Comparison of ENCODE assay signal across 8 cellular contexts in the genomic region with DNA sequence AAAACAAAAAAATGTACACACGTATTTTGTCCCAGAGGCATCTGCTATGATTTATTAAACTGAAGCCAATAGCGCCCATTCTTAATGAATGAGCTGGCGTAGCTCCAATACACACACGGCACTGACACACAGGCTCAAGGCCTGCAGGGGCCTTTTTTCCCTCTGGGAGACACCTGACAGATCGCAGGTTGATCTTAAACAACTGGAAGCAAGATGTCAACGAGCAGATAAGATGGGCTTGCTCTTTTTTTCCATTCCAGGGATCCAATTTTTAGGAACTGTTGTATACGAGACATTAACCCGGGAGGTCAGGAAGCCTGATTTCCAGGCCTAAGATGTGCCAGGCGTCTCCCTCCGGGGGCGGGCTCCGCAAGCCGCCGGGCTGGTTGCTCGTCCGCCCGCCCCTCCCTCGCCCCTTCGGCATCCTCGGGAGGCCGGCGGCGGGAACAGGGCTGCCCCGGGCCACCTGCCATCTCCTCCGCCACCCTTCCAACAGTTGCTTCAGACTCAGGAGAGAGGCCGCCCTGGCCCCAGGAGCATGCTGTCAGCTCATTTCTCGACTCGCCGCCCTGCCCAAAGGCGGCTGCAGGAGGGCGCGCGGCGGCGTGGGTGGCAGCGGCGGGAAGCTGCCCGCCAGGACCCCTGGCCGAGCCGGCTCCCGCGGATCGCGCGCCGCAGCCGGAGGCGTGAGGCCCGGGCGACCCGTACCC. TPM values are rescaled to one million over a fixed set of nuclear protein-coding genes. Genes with fewer than 3 reads are reported as not detected.
DNase-seq lines count a peak whose midpoint lies in the region; ATAC-seq and TF ChIP-seq lines count a peak whose summit lies in the region.

No MANE protein-coding gene starts in this region.

- CTCF ChIA-PET in PC-9 (lab: Charles Lee), result no interaction called here

- no peak for TF ChIP-seq CTCF in PC-9 (conservative IDR thresholded peaks at IDR 0.05)
- TF ChIP-seq CTCF in heart right ventricle (IDR thresholded peaks at IDR 0.05), result no peak

- H3K4me3 ChIP-seq in CD4-positive, CD25-positive, alpha-beta regulatory T cell (ENCODE audit: low read depth, low read length), result peak overlapping the region; percentile 91
- peak overlapping the region; percentile 86 for H3K4me3 ChIP-seq in PC-9
- H3K4me3 ChIP-seq in heart right ventricle, result peak overlapping the region; percentile 65 to 98 (median 80)

- no peaks in the 10 kb centered on the region for H3K27me3 ChIP-seq in CD4-positive, CD25-positive, alpha-beta regulatory T cell (ENCODE audit: control insufficient read depth, insufficient read depth, low read length)
- H3K27me3 ChIP-seq in PC-9 (ENCODE audit: insufficient read depth, low read depth) (no peaks in the 10 kb centered on the region), heart right ventricle (no peaks in the 10 kb centered on the region)

- ATAC-seq in CD4-positive, CD25-positive, alpha-beta regulatory T cell (ENCODE audit: low read depth in 2 of 2), result no peak
- peak; percentile 20 for ATAC-seq in GM19455 (IDR thresholded peaks at IDR 0.05; ENCODE audit: unreplicated experiment)
- peak; percentile 0 for ATAC-seq in HG03565 (IDR thresholded peaks at IDR 0.05; ENCODE audit: unreplicated experiment)
- ATAC-seq in heart right ventricle, result peak in 2 of 8 donors; percentile 0 to 13

- no peaks in the 10 kb centered on the region for H3K9me3 Mint-ChIP-seq in CD4-positive, CD25-positive, alpha-beta regulatory T cell

- no peaks in the 10 kb centered on the region for H3K9me3 ChIP-seq in CD4-positive, CD25-positive, alpha-beta regulatory T cell (ENCODE audit: control insufficient read depth in 2 of 2, low read length in 2 of 2)
- H3K9me3 ChIP-seq in PC-9 (ENCODE audit: insufficient read depth, low read depth) (no peaks in the 10 kb centered on the region), heart right ventricle (no peaks in the 10 kb centered on the region)

- peak overlapping the region; percentile 93 to 98 (median 94) for H3K27ac Mint-ChIP-seq in CD4-positive, CD25-positive, alpha-beta regulatory T cell

- H3K27me3 Mint-ChIP-seq in CD4-positive, CD25-positive, alpha-beta regulatory T cell, result no peaks in the 10 kb centered on the region

- H3K36me3 Mint-ChIP-seq in CD4-positive, CD25-positive, alpha-beta regulatory T cell, result peaks cover 5% of the 10 kb centered on the region

- DNase-seq in CD4-positive, CD25-positive, alpha-beta regulatory T cell, result peak in 2 of 3 donors; percentile 15 to 27
- DNase-seq in PC-9, result peak; percentile 35 to 37
- peak; percentile 37 for DNase-seq in activated naive CD4-positive, alpha-beta T cell treated with Interleukin-2 at 50 U/mL for 16 hours
- DNase-seq in heart right ventricle, result peak; percentile 34 to 38
- DNase-seq in posterior vena cava (ENCODE audit: low spot score), result peak; percentile 84
- DNase-seq in globus pallidus (ENCODE audit: low spot score), result no peak

- H3K36me3 ChIP-seq in CD4-positive, CD25-positive, alpha-beta regulatory T cell (ENCODE audit: control insufficient read depth, insufficient read depth, low read length), result peaks cover 18% of the 10 kb centered on the region
- H3K36me3 ChIP-seq in PC-9 (ENCODE audit: low read depth), result no peaks in the 10 kb centered on the region; the same call in 1 of the 2 replicates
- peaks cover 0 to 31% (median 0%) of the 10 kb centered on the region in 9 donors for H3K36me3 ChIP-seq in heart right ventricle

- BruUV-seq in PC-9 (replicated peaks; lab: Mats Ljungman, UMichigan), result no TSS peak

- peak overlapping the region; percentile 89 to 97 (median 95) for H3K4me3 Mint-ChIP-seq in CD4-positive, CD25-positive, alpha-beta regulatory T cell

- 2 to 4% methylated on average over 35 to 51 of the region's 51 CpGs for WGBS in heart right ventricle, 2 donors

- H3K4me1 Mint-ChIP-seq in CD4-positive, CD25-positive, alpha-beta regulatory T cell, result peaks cover 8 to 42% (median 35%) of the 10 kb centered on the region in 4 donors

- POLR2A ChIA-PET in PC-9 (lab: Charles Lee; ENCODE audit: unreplicated experiment), result interaction anchor here (0.6 to 0.7 kb wide), 2 partner anchors 109 to 403 kb away, joined by 4 read pairs; no protein-coding TSS in a partner anchor

- peaks cover 47% of the 10 kb centered on the region for H3K79me2 ChIP-seq in PC-9 (ENCODE audit: low read depth)

- peaks cover 55% of the 10 kb centered on the region for H3K4me1 ChIP-seq in CD4-positive, CD25-positive, alpha-beta regulatory T cell (ENCODE audit: control insufficient read depth, insufficient read depth, low read length, poor library complexity, severe bottlenecking)
- H3K4me1 ChIP-seq in PC-9 (replicated peaks; ENCODE audit: insufficient read depth) (peaks cover 19% of the 10 kb centered on the region), heart right ventricle (peaks cover 5 to 52% (median 30%) of the 10 kb centered on the region in 9 donors)

- intact Hi-C loops in PC-9 (cut with micrococcal nuclease; ENCODE audit: unreplicated experiment), result loop anchor here (2.0 to 5.0 kb wide), 3 partner anchors 109 to 297 kb away; a partner anchor contains a TSS
- intact Hi-C loops in heart right ventricle (cut with DNase I), result loop anchor here in 1 of 10 donors (5.0 kb wide), 1 partner anchor 59 kb away; no protein-coding TSS in a partner anchor
- intact Hi-C loops in posterior vena cava (cut with DNase I), result no loop called here

- peaks cover 6% of the 10 kb centered on the region; the same call in 1 of the 2 replicates for H3F3A ChIP-seq in PC-9 (ENCODE audit: insufficient read depth, low read depth)

- H3K9me2 ChIP-seq in PC-9 (ENCODE audit: insufficient read depth), result no peaks in the 10 kb centered on the region

- peak overlapping the region; percentile 94 for H3K4me2 ChIP-seq in PC-9

- no peaks in the 10 kb centered on the region for H4K20me1 ChIP-seq in PC-9 (ENCODE audit: insufficient read depth)

- peak overlapping the region; percentile 94 for H2AFZ ChIP-seq in PC-9

- peak overlapping the region; percentile 83 for H3K27ac ChIP-seq in CD4-positive, CD25-positive, alpha-beta regulatory T cell (ENCODE audit: insufficient read depth, low read length, poor library complexity, severe bottlenecking)
- H3K27ac ChIP-seq in PC-9, result no peak overlapping the region
- peak overlapping the region; percentile 72 to 89 (median 78) for H3K27ac ChIP-seq in heart right ventricle

RNA-seq across cellular contexts. Expression of a gene that starts 0.7 kb away (rescaled TPM):
- total RNA-seq in CD4-positive, CD25-positive, alpha-beta regulatory T cell, result 40.5 TPM
- polyA plus RNA-seq in CD4-positive, CD25-positive, alpha-beta regulatory T cell, result 10 to 100 TPM in 3 of 4 donors, 1 to 10 TPM in 1; 8.9 to 13.8 (median 11.1) TPM
- total RNA-seq in PC-9 (2021) (7.5 and 10.7 TPM in 2 replicates), heart right ventricle (1 to 10 TPM; 4.3 to 9.5 (median 7.3) TPM), posterior vena cava (10 to 100 TPM; 13.7 to 17.4 TPM)
- 1 to 10 TPM; 5.8 to 9.2 TPM for polyA plus RNA-seq in heart right ventricle

RNA-seq across cellular contexts. Expression of a gene that starts 1.0 kb away (rescaled TPM):
- total RNA-seq in CD4-positive, CD25-positive, alpha-beta regulatory T cell, result 6.8 TPM
- polyA plus RNA-seq in CD4-positive, CD25-positive, alpha-beta regulatory T cell, result 10 to 100 TPM; 30.7 to 41.6 (median 35.1) TPM
- total RNA-seq in PC-9 (2021) (8.0 and 12.0 TPM in 2 replicates), heart right ventricle (10 to 100 TPM; 19.8 to 28.3 (median 26.0) TPM), posterior vena cava (10 to 100 TPM; 11.7 to 13.2 TPM)
- polyA plus RNA-seq in heart right ventricle, result 10 to 100 TPM; 26.9 to 60.3 TPM

Comparison
In these comparisons a context has a peak if more than half of its experiments do, and no peak if none do; other contexts are left out.
1. ATAC-seq: peak in GM19455 (single experiment) and HG03565 (single experiment); none in CD4-positive, CD25-positive, alpha-beta regulatory T cell (0 of 2).
2. Peak in every context shown above with its lines, with median percentiles within 50 percentile points of each other: H3K4me3 ChIP-seq.